1 cellular context compared by ENCODE assay signal in the genomic region with DNA sequence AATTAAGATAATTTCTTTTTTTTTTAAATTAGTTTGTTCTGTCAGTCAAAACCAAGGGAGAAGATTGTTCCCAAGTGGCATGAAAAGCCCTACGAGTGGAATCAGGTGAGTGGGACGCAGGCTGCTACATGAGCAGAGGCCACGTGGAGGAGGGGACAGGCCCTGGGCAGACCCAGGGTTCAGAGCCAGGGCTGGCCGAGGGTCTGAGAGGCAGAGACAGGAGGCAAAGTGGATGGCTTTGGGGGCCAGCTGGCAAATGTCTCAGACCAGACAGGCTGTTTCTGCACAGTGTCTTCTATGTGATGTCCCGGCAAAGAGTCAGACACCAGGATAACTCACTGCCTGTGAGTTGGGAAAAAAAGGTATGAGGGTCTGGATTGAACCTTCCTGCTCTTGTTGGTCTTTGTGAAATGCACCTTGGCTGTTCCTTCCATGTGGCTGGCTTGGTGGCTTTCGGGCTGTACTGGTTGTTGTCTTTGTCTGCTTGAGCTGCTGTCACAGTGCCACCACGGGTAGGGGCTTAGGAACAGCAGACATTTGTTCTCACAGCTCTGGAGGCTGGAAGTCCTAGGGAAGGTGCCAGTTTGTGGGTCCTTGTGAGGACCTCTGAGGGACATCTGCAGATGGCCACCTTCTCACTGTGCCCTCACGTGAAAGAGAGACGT.
TF ChIP-seq lines count a peak whose summit lies in the region.

No MANE protein-coding gene starts in this region.

TF ChIP-seq in neural cell, 6 proteins besides CTCF, POLR2A, EP300 and RAD21:
- TF ChIP-seq SMC3 (conservative IDR thresholded peaks at IDR 0.05; ENCODE audit: poor library complexity) (no peak), POLR2AphosphoS5 (IDR thresholded peaks at IDR 0.05) (peak; percentile 1)
